ENCODE assay signal across 19 cellular contexts in genomic region chr2:46413631-46414030, GRCh38.
A peak's percentile ranks its signal among the peaks of the same experiment; 100 is the strongest.
DNase-seq lines count a peak whose midpoint lies in the region; ATAC-seq and TF ChIP-seq lines count a peak whose summit lies in the region.
"Had no signal": no experiment of that assay in that cellular context is flagged by ENCODE, and none has a peak within 500 bp of the region (broad histone marks: within the 10 kb centered on the region; RNA-seq: fewer than 3 reads in every experiment).

No MANE protein-coding gene starts in this region.

- CTCF ChIA-PET in HEK293 (lab: Yijun Ruan, JAX) = interaction anchor here (0.7 to 1.5 kb wide), 2 partner anchors 47 to 420 kb away, joined by 3 to 4 read pairs; no protein-coding TSS in a partner anchor
- CTCF ChIA-PET in PC-3 (lab: Charles Lee) = no interaction called here

- H3K36me3 Mint-ChIP-seq in activated T-helper 2 cell treated with anti-CD3 and anti-CD28 coated beads, Interferon-gamma antibody, Interleukin-2, Interleukin-4, amounts not matched to agents 10 μg/mL and 5 μg/mL and 100 μg/mL, durations not matched to agents 14 hours and 24 hours and 36 hours (ENCODE audit: low read depth) = peaks cover 38% of the 10 kb centered on the region
- H3K36me3 Mint-ChIP-seq: CD4-positive, CD25-positive, alpha-beta regulatory T cell had no signal

- intact Hi-C loops in PC-3 (cut with micrococcal nuclease) = no loop called here
- intact Hi-C loops in activated T-helper 2 cell treated with anti-CD3 and anti-CD28 coated beads, Interferon-gamma antibody, Interleukin-2, Interleukin-4, amounts not matched to agents 10 μg/mL and 5 μg/mL and 100 μg/mL, durations not matched to agents 14 hours and 24 hours and 36 hours (cut with micrococcal nuclease) = no loop called here

- no peaks in the 10 kb centered on the region for H3K9me2 ChIP-seq in PC-3 (replicated peaks; ENCODE audit: low read length)

- no peaks in the 10 kb centered on the region for H4K20me1 ChIP-seq in PC-3 (ENCODE audit: low read length)
- H4K20me1 ChIP-seq: BLaER1 had no signal

- H3K4me1 Mint-ChIP-seq in activated T-helper 2 cell treated with anti-CD3 and anti-CD28 coated beads, Interferon-gamma antibody, Interleukin-2, Interleukin-4, amounts not matched to agents 10 μg/mL and 5 μg/mL and 100 μg/mL, durations not matched to agents 14 hours and 24 hours and 36 hours (ENCODE audit: low read depth) = peaks cover 9% of the 10 kb centered on the region
- H3K4me1 Mint-ChIP-seq: CD4-positive, alpha-beta memory T cell; CD4-positive, CD25-positive, alpha-beta regulatory T cell had no signal

- H3K9me3 Mint-ChIP-seq in activated T-helper 2 cell treated with anti-CD3 and anti-CD28 coated beads, Interferon-gamma antibody, Interleukin-2, Interleukin-4, amounts not matched to agents 10 μg/mL and 5 μg/mL and 100 μg/mL, durations not matched to agents 14 hours and 24 hours and 36 hours = peaks cover 36% of the 10 kb centered on the region

- no peaks in the 10 kb centered on the region for H3K27me3 Mint-ChIP-seq in activated T-helper 2 cell treated with anti-CD3 and anti-CD28 coated beads, Interferon-gamma antibody, Interleukin-2, Interleukin-4, amounts not matched to agents 10 μg/mL and 5 μg/mL and 100 μg/mL, durations not matched to agents 14 hours and 24 hours and 36 hours (ENCODE audit: low read depth)

- POLR2A ChIA-PET in HEK293 (lab: Yijun Ruan, JAX) = interaction anchor here (1.0 kb wide), 1 partner anchor 19 kb away, joined by 3 read pairs; no protein-coding TSS in a partner anchor
- POLR2A ChIA-PET in PC-3 (lab: Charles Lee; ENCODE audit: unreplicated experiment) = interaction anchor here (0.5 to 0.6 kb wide), 2 partner anchors 103 to 111 kb away, joined by 3 to 16 read pairs; no protein-coding TSS in a partner anchor

- no peaks in the 10 kb centered on the region for H3K4me1 ChIP-seq in HEK293 (ENCODE audit: control insufficient read depth, insufficient read depth, low read length)
- H3K4me1 ChIP-seq in PC-3 (ENCODE audit: insufficient read depth, low read length) = peaks cover 76% of the 10 kb centered on the region
- H3K4me1 ChIP-seq: BE2C had no signal

- H3K27ac ChIP-seq in HEK293 (ENCODE audit: extremely low read depth, low read depth, low read length) (no peak overlapping the region), PC-3 (ENCODE audit: low read length) (no peak overlapping the region)
- H3K27ac ChIP-seq: BLaER1 had no signal

- H3K79me2 ChIP-seq in PC-3 (ENCODE audit: low read length) = peaks cover 6% of the 10 kb centered on the region; the same call in 1 of the 2 replicates

- H3K9me3 ChIP-seq in HEK293 (ENCODE audit: control insufficient read depth, insufficient read depth, low read depth, low read length) = no peaks in the 10 kb centered on the region; the same call in 1 of the 2 replicates
- H3K9me3 ChIP-seq in PC-3 (ENCODE audit: low read length) = 0 out of 2 replicates have a peak, but pooled peaks cover 4% of the 10 kb centered on the region
- H3K9me3 ChIP-seq: BE2C had no signal

- TF ChIP-seq CTCF in HEK293 (tag by site-specific recombination; IDR thresholded peaks at IDR 0.05) (no peak), PC-3 (conservative IDR thresholded peaks at IDR 0.05; ENCODE audit: low read depth, low read length) (no peak)

- DNase-seq in PC-3 = peak; percentile 39
- no peak for DNase-seq in activated T-helper 2 cell treated with anti-CD3 and anti-CD28 coated beads, Interferon-gamma antibody, Interleukin-2, Interleukin-4, amounts not matched to agents 10 μg/mL and 5 μg/mL and 100 μg/mL, durations not matched to agents 14 hours and 24 hours and 36 hours (ENCODE audit: low spot score)
- no peak for DNase-seq in SHP77 (lab: John Stamatoyannopoulos, UW)
- DNase-seq in EL = no peak
- DNase-seq: 8988T; ACHN; BE2C; C1 segment of cervical spinal cord; Caco-2; Calu3; CD4-positive, alpha-beta memory T cell; CD4-positive, CD25-positive, alpha-beta regulatory T cell; DMS79 treated with DMSO at 0.1 percent for 48 hours; GDM1 had no signal

- H3F3A ChIP-seq in PC-3 (ENCODE audit: low read length, unreplicated experiment) = peaks cover 32% of the 10 kb centered on the region

- H3K4me3 Mint-ChIP-seq in activated T-helper 2 cell treated with anti-CD3 and anti-CD28 coated beads, Interferon-gamma antibody, Interleukin-2, Interleukin-4, amounts not matched to agents 10 μg/mL and 5 μg/mL and 100 μg/mL, durations not matched to agents 14 hours and 24 hours and 36 hours (ENCODE audit: low read depth) = peak overlapping the region; percentile 8
- H3K4me3 Mint-ChIP-seq: CD14-positive monocyte; CD4-positive, alpha-beta memory T cell; CD4-positive, CD25-positive, alpha-beta regulatory T cell had no signal

- H3K9ac ChIP-seq in PC-3 (ENCODE audit: low read length) = no peak overlapping the region
- H3K9ac ChIP-seq: BLaER1 had no signal

- H3K4me2 ChIP-seq in PC-3 (ENCODE audit: low read length) = peak overlapping the region; percentile 28
- H3K4me2 ChIP-seq: BLaER1 had no signal

- no TSS peak for BruUV-seq in PC-3 (replicated peaks; lab: Mats Ljungman, UMichigan)

- H3K36me3 ChIP-seq in HEK293 (ENCODE audit: control insufficient read depth in 2 of 2, insufficient read depth in 1 of 2, low read length in 2 of 2) (no peaks in the 10 kb centered on the region), PC-3 (ENCODE audit: low read depth, low read length) (0 out of 2 replicates have a peak, but pooled peaks cover 2% of the 10 kb centered on the region)
- H3K36me3 ChIP-seq: BE2C, BLaER1 had no signal

- H3K27me3 ChIP-seq in PC-3 (ENCODE audit: low read length) = no peaks in the 10 kb centered on the region
- H3K27me3 ChIP-seq: BE2C, BLaER1 had no signal

- H3K4me3 ChIP-seq in HEK293 (ENCODE audit: low read depth, low read length) = no peak overlapping the region
- no peak overlapping the region for H3K4me3 ChIP-seq in PC-3 (ENCODE audit: low read length)
- H3K4me3 ChIP-seq: BLaER1, GM12878 had no signal

- H2AFZ ChIP-seq in PC-3 (ENCODE audit: low read length) = no peak overlapping the region

- H3K27ac Mint-ChIP-seq in activated T-helper 2 cell treated with anti-CD3 and anti-CD28 coated beads, Interferon-gamma antibody, Interleukin-2, Interleukin-4, amounts not matched to agents 10 μg/mL and 5 μg/mL and 100 μg/mL, durations not matched to agents 14 hours and 24 hours and 36 hours = no peak overlapping the region
- H3K27ac Mint-ChIP-seq: CD4-positive, alpha-beta memory T cell had no signal

- ATAC-seq in PC-3 (no peak), GM19035 (IDR thresholded peaks at IDR 0.05; ENCODE audit: unreplicated experiment) (no peak)
- ATAC-seq: GM12878 had no signal

TF ChIP-seq in HEK293, 187 proteins besides CTCF, POLR2A, EP300 and RAD21:
- TF ChIP-seq KLF9 (tag by site-specific recombination; IDR thresholded peaks at IDR 0.05; ENCODE audit: low read depth) = no peak
- TF ChIP-seq BCL11B (tag by site-specific recombination; IDR thresholded peaks at IDR 0.05; ENCODE audit: low read depth) = no peak
- 0 out of 2 replicates have a peak, but pooled peaks have one; percentile 19 for TF ChIP-seq ZNF362 (tag by site-specific recombination; IDR thresholded peaks at IDR 0.05)
- no peak for TF ChIP-seq ZNF707 (tag by site-specific recombination; IDR thresholded peaks at IDR 0.05)
TF ChIP-seq in HEK293: peak in this region for 1.
